Comparison of ENCODE assay signal across 1 cellular context in genomic region chr16:9050102-9050830, GRCh38.
TF ChIP-seq lines count a peak whose summit lies in the region.

No MANE protein-coding gene starts in this region.

TF ChIP-seq in K562, 482 proteins besides CTCF, POLR2A, EP300 and RAD21 (continued from another document):
- peak; percentile 43 for TF ChIP-seq PRDM10 (IDR thresholded peaks at IDR 0.05; ENCODE audit: partially characterized antibody)
TF ChIP-seq in K562: peak in this region for 37.
